1 cellular context compared by ENCODE assay signal in the genomic region with DNA sequence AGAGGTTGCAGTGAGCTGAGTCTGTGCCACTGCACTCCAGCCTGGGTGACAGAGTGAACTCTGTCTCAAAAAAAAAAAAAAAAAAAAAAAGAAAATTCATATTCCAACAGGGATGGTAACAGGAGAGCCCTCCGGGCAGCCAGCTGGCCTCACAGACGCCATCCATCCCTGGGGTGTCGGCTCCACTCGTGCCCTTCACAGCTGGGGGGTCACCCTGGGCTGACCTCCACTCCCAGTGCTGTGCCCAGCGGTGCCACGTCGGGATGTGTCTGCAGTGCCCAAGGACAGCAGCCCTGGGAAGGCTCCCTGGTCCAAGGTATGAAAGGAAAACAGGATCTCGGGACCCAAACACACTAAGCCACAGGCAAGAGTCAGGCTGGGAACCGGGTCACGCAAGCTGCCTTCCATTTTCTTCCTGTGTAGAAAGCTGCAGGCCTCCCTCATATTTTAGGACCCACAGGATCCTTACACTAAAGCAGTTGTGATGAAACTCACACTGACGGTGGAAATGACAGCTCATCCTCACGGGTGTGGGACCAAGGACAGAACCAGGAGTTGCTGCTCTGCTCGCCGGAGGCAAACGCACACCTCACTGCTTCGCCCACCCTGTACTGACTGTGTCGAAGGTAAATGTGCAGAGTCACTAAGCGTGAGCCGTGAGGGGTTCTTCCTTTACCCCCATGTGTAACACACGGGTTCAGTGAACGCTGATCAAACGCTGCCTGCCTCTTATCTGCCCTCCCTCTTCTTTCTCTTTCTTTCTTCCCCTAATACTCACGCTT.
TF ChIP-seq lines count a peak whose summit lies in the region.

No MANE protein-coding gene starts in this region.

TF ChIP-seq in WTC11, 78 proteins besides CTCF, POLR2A, EP300 and RAD21 (continued from another document):
- TF ChIP-seq, protein P1, sequence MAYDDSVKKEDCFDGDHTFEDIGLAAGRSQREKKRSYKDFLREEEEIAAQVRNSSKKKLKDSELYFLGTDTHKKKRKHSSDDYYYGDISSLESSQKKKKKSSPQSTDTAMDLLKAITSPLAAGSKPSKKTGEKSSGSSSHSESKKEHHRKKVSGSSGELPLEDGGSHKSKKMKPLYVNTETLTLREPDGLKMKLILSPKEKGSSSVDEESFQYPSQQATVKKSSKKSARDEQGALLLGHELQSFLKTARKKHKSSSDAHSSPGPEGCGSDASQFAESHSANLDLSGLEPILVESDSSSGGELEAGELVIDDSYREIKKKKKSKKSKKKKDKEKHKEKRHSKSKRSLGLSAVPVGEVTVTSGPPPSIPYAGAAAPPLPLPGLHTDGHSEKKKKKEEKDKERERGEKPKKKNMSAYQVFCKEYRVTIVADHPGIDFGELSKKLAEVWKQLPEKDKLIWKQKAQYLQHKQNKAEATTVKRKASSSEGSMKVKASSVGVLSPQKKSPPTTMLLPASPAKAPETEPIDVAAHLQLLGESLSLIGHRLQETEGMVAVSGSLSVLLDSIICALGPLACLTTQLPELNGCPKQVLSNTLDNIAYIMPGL (CRISPR knock-in tag; IDR thresholded peaks at IDR 0.05) = no peak
- TF ChIP-seq NFE2L1 (CRISPR knock-in tag; IDR thresholded peaks at IDR 0.05) = no peak
- TF ChIP-seq, protein P2, sequence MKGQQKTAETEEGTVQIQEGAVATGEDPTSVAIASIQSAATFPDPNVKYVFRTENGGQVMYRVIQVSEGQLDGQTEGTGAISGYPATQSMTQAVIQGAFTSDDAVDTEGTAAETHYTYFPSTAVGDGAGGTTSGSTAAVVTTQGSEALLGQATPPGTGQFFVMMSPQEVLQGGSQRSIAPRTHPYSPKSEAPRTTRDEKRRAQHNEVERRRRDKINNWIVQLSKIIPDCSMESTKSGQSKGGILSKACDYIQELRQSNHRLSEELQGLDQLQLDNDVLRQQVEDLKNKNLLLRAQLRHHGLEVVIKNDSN (CRISPR knock-in tag; IDR thresholded peaks at IDR 0.05) = no peak
- TF ChIP-seq FOXK1 (CRISPR knock-in tag; IDR thresholded peaks at IDR 0.05) = no peak
- TF ChIP-seq CREB1 (CRISPR knock-in tag; IDR thresholded peaks at IDR 0.05) = no peak
